11 cellular contexts compared by ENCODE assay signal in the genomic region with DNA sequence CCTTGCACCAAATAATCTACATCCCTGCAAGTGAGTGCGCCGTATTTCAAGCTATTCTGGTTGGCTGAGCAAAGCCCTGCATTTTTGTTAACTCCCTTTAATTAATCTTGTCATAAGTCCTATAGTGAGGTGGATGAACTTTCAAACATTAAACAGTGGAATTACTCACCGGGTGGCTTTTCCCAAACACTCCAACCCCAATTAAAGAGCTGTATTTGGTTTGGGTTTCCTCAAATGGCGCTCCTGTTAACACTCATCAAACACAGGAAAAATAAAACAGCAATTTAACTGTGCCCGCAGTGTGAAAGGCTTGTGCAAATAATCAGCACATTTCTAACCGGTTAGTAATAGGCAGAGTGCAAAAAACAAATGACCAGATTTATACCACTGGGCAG.
DNase-seq lines count a peak whose midpoint lies in the region; ATAC-seq, FAIRE-seq and TF ChIP-seq lines count a peak whose summit lies in the region.
"Had no signal": no experiment of that assay in that cellular context is flagged by ENCODE, and none has a peak within 500 bp of the region (broad histone marks: within the 10 kb centered on the region; RNA-seq: fewer than 3 reads in every experiment).

No MANE protein-coding gene starts in this region.

- no peak overlapping the region for H3K4me3 ChIP-seq in SJSA1
- no peak overlapping the region for H3K4me3 ChIP-seq in gastroesophageal sphincter
- H3K4me3 ChIP-seq in small intestine (ENCODE audit: low read depth in 1 of 2, low read length in 2 of 2): no peak overlapping the region

- no peaks in the 10 kb centered on the region for H3K9me3 Mint-ChIP-seq in activated CD8-positive, alpha-beta T cell treated with anti-CD3 and anti-CD28 coated beads for 36 hours

- CTCF ChIA-PET in activated CD8-positive, alpha-beta T cell treated with anti-CD3 and anti-CD28 coated beads for 36 hours (lab: Charles Lee): no interaction called here

- POLR2A ChIA-PET in activated CD8-positive, alpha-beta T cell treated with anti-CD3 and anti-CD28 coated beads for 36 hours (lab: Charles Lee): no interaction called here

- no peak overlapping the region for H3K4me3 Mint-ChIP-seq in activated CD8-positive, alpha-beta T cell treated with anti-CD3 and anti-CD28 coated beads for 36 hours
- H3K4me3 Mint-ChIP-seq: activated CD8-positive, alpha-beta memory T cell treated with anti-CD3 and anti-CD28 coated beads, Interleukin-2, amount 10 ng/mL, durations not matched to agents 7 days and 5 days had no signal

- no peak for TF ChIP-seq POLR2A in gastroesophageal sphincter (IDR thresholded peaks at IDR 0.05)

- no peaks in the 10 kb centered on the region for H3K27me3 Mint-ChIP-seq in activated CD8-positive, alpha-beta T cell treated with anti-CD3 and anti-CD28 coated beads for 36 hours
- H3K27me3 Mint-ChIP-seq: activated CD8-positive, alpha-beta memory T cell treated with anti-CD3 and anti-CD28 coated beads, Interleukin-2, amount 10 ng/mL, durations not matched to agents 7 days and 5 days had no signal

- H3K4me1 Mint-ChIP-seq in activated CD8-positive, alpha-beta T cell treated with anti-CD3 and anti-CD28 coated beads for 36 hours (ENCODE audit: low read depth): peaks cover 7% of the 10 kb centered on the region

- no peak for FAIRE-seq in small intestine (lab: Jason Lieb, UNC)

- intact Hi-C loops in activated CD8-positive, alpha-beta T cell treated with anti-CD3 and anti-CD28 coated beads for 36 hours (cut with micrococcal nuclease): no loop called here

- H3K27me3 ChIP-seq in SJSA1 (replicated peaks) (no peaks in the 10 kb centered on the region), gastroesophageal sphincter (no peaks in the 10 kb centered on the region), small intestine (ENCODE audit: control insufficient read depth in 2 of 2, insufficient read depth in 2 of 2, low read length in 2 of 2) (no peaks in the 10 kb centered on the region)
- H3K27me3 ChIP-seq: ovary had no signal

- no peaks in the 10 kb centered on the region for H3K9me3 ChIP-seq in SJSA1 (replicated peaks)
- H3K9me3 ChIP-seq in gastroesophageal sphincter: no peaks in the 10 kb centered on the region
- no peaks in the 10 kb centered on the region for H3K9me3 ChIP-seq in small intestine (ENCODE audit: control insufficient read depth, low read depth)
- H3K9me3 ChIP-seq: ovary had no signal

- H3K4me1 ChIP-seq in SJSA1 (replicated peaks) (peaks cover 56% of the 10 kb centered on the region), gastroesophageal sphincter (peaks cover 24 to 61% (median 34%) of the 10 kb centered on the region in 3 donors), small intestine (ENCODE audit: control insufficient read depth in 2 of 2, insufficient read depth in 1 of 2, low read depth in 1 of 2, low read length in 1 of 2) (peaks cover 4 to 19% of the 10 kb centered on the region in 2 donors)

- H3K36me3 Mint-ChIP-seq in activated CD8-positive, alpha-beta T cell treated with anti-CD3 and anti-CD28 coated beads for 36 hours (ENCODE audit: low read depth): no peaks in the 10 kb centered on the region
- H3K36me3 Mint-ChIP-seq: activated CD8-positive, alpha-beta memory T cell treated with anti-CD3 and anti-CD28 coated beads, Interleukin-2, amount 10 ng/mL, durations not matched to agents 7 days and 5 days had no signal

- no peaks in the 10 kb centered on the region for H3K36me3 ChIP-seq in SJSA1
- H3K36me3 ChIP-seq in gastroesophageal sphincter: no peaks in the 10 kb centered on the region
- H3K36me3 ChIP-seq in small intestine (ENCODE audit: control insufficient read depth in 2 of 2, insufficient read depth in 2 of 2, low read length in 2 of 2): no peaks in the 10 kb centered on the region
- H3K36me3 ChIP-seq: ovary had no signal

- DNase-seq in LoVo (ENCODE audit: low spot score) (peak; percentile 59), SJSA1 (ENCODE audit: low read depth in 1 of 2, low spot score in 2 of 2) (peak; percentile 51 to 88), small intestine (peak; percentile 16), HPDE6-E6E7 (ENCODE audit: extremely low spot score) (no peak)
- DNase-seq in stimulated activated CD4-positive, alpha-beta T cell treated with anti-CD3 and anti-CD28 coated beads, Interleukin-12 subunit alpha, Interleukin-12 subunit beta, amount 100 ng/mL, for 4 hours: no peak
- no peak for DNase-seq in activated CD8-positive, alpha-beta T cell treated with anti-CD3 and anti-CD28 coated beads for 36 hours
- DNase-seq: activated CD8-positive, alpha-beta memory T cell treated with anti-CD3 and anti-CD28 coated beads, Interleukin-2, amount 10 ng/mL, durations not matched to agents 7 days and 5 days; stimulated activated naive CD4-positive, alpha-beta T cell had no signal

- no peak overlapping the region for H3K27ac Mint-ChIP-seq in activated CD8-positive, alpha-beta T cell treated with anti-CD3 and anti-CD28 coated beads for 36 hours
- H3K27ac Mint-ChIP-seq: activated CD8-positive, alpha-beta memory T cell treated with anti-CD3 and anti-CD28 coated beads, Interleukin-2, amount 10 ng/mL, durations not matched to agents 7 days and 5 days had no signal

- H3K27ac ChIP-seq in SJSA1: peak overlapping the region; percentile 98
- H3K27ac ChIP-seq in gastroesophageal sphincter: peak overlapping the region; percentile 71 to 80 (median 75)
- H3K27ac ChIP-seq in small intestine (ENCODE audit: low read depth in 1 of 2, low read length in 1 of 2): peak overlapping the region in 1 of 2 donors; percentile 11

- no peak for TF ChIP-seq EP300 in gastroesophageal sphincter (IDR thresholded peaks at IDR 0.05)

- TF ChIP-seq CTCF in gastroesophageal sphincter (IDR thresholded peaks at IDR 0.05): no peak
- TF ChIP-seq CTCF in activated CD8-positive, alpha-beta T cell treated with anti-CD3 and anti-CD28 coated beads for 36 hours (IDR thresholded peaks at IDR 0.05): no peak

- 39 to 42% methylated on average over 4 to 6 of the region's 6 CpGs for WGBS in gastroesophageal sphincter (ENCODE audit: low coverage in 1 of 2), 2 donors
- 41 to 61% (median 59%) methylated on average over 6 of the region's 6 CpGs for WGBS in small intestine, 3 donors

- ATAC-seq in gastroesophageal sphincter (no peak), HG02678 (IDR thresholded peaks at IDR 0.05; ENCODE audit: unreplicated experiment) (no peak)
- ATAC-seq in activated CD8-positive, alpha-beta T cell treated with anti-CD3 and anti-CD28 coated beads for 36 hours: no peak
- ATAC-seq: activated CD8-positive, alpha-beta memory T cell treated with anti-CD3 and anti-CD28 coated beads, Interleukin-2, amount 10 ng/mL, durations not matched to agents 7 days and 5 days had no signal

Comparison
In these comparisons a context has a peak if more than half of its experiments do, and no peak if none do; other contexts are left out.
1. DNase-seq: peak in LoVo (single experiment), SJSA1 (2 of 2) and small intestine (single experiment); none in stimulated activated CD4-positive, alpha-beta T cell treated with anti-CD3 and anti-CD28 coated beads, Interleukin-12 subunit alpha, Interleukin-12 subunit beta, amount 100 ng/mL, for 4 hours (single experiment), HPDE6-E6E7 (single experiment) and activated CD8-positive, alpha-beta T cell treated with anti-CD3 and anti-CD28 coated beads for 36 hours (single experiment).